ENCODE assay signal across 20 cellular contexts in the genomic region with DNA sequence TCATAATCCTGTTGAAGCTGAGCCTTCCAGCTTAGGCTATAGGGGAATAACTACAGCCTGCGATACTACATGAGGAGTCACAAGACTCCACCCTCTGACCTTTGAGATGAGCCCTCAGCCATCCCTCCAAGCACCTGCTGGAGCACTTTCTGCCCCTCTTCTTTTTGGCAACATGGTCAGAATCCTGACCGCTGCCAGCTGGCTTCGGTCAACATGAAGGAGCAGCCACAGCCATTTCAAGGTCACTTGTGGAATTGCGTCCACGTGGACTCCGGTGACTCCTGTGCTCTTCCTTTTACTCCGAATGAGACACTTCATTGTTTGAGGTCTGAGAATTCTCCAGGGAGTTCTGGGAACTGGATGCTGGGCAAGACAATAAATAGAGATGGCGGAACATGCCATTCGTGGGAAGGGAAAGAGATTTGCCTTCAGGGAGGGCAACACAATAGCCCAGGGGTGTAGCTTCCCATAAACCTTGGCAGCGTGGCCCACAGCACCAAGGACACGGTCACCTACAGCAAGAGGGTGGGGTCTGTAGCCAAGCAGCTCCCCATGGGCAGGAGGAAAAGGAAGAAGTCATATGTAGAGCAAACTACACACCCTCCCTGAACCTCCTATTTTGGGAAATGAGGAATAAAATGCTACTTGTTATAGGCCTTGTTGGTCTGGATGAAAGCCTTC.
DNase-seq lines count a peak whose midpoint lies in the region; ATAC-seq and TF ChIP-seq lines count a peak whose summit lies in the region.
"Had no signal": no experiment of that assay in that cellular context is flagged by ENCODE, and none has a peak within 500 bp of the region (broad histone marks: within the 10 kb centered on the region; RNA-seq: fewer than 3 reads in every experiment).

No MANE protein-coding gene starts in this region.

- H3K4me1 Mint-ChIP-seq in nephron = peaks cover 63% of the 10 kb centered on the region

- H3K9me3 ChIP-seq in heart right ventricle = peaks cover 0 to 4% (median 0%) of the 10 kb centered on the region in 11 donors
- H3K9me3 ChIP-seq in mammary epithelial cell (replicated peaks; ENCODE audit: insufficient read depth, low read length) = no peaks in the 10 kb centered on the region
- no peaks in the 10 kb centered on the region for H3K9me3 ChIP-seq in testis
- H3K9me3 ChIP-seq in SJCRH30 (replicated peaks) = no peaks in the 10 kb centered on the region
- H3K9me3 ChIP-seq: SJSA1 had no signal

- H3K27ac Mint-ChIP-seq in nephron = peak overlapping the region in 2 of 3 experiments; percentile 38 to 89
- H3K27ac Mint-ChIP-seq: activated CD4-positive, alpha-beta memory T cell treated with anti-CD3 and anti-CD28 coated beads, Interleukin-2, amount 10 ng/mL, durations not matched to agents 7 days and 5 days had no signal

- in situ Hi-C loops in mammary epithelial cell (cut with MboI; ENCODE audit: low sequenced_read_pairs in 2 of 2) = no loop called here
- in situ Hi-C loops in brain microvascular endothelial cell (cut with HindIII; ENCODE audit: low pct_ligation_motif_present, low sequenced_read_pairs) = no loop called here

- peak overlapping the region; percentile 7 for H2AFZ ChIP-seq in mammary epithelial cell (ENCODE audit: low read depth, low read length)

- DNase-seq in heart right ventricle (peak in 1 of 2 donors; percentile 50), cardiac septum (ENCODE audit: low spot score) (no peak), mammary epithelial cell (no peak), testis (peak; percentile 85), brain microvascular endothelial cell (no peak), cerebellar cortex (ENCODE audit: low spot score) (no peak), SJCRH30 (no peak)
- DNase-seq: activated CD4-positive, alpha-beta memory T cell treated with anti-CD3 and anti-CD28 coated beads, Interleukin-2, amount 10 ng/mL, durations not matched to agents 7 days and 5 days; activated naive CD8-positive, alpha-beta T cell treated with anti-CD3 and anti-CD28 coated beads, Interleukin-2, amount 10 ng/mL, durations not matched to agents 7 days and 5 days; dermis blood vessel endothelial cell; H7; Kasumi-1; NCI-H1092; NCI-H2081; occipital lobe; WERI-Rb-1 had no signal

- no peaks in the 10 kb centered on the region for H3K36me3 Mint-ChIP-seq in nephron (ENCODE audit: low read depth)
- H3K36me3 Mint-ChIP-seq: CD4-positive, CD25-positive, alpha-beta regulatory T cell had no signal

- BruUV-seq in mammary epithelial cell (replicated peaks; lab: Mats Ljungman, UMichigan) = no TSS peak

- TF ChIP-seq POLR2A in testis (IDR thresholded peaks at IDR 0.05) = no peak

- no peak overlapping the region for H3K4me2 ChIP-seq in mammary epithelial cell (ENCODE audit: insufficient read depth, low read depth, low read length)

- no peaks in the 10 kb centered on the region for H3K27me3 ChIP-seq in heart right ventricle
- H3K27me3 ChIP-seq in mammary epithelial cell (ENCODE audit: insufficient read depth, low read length) = no peaks in the 10 kb centered on the region
- H3K27me3 ChIP-seq in testis = no peaks in the 10 kb centered on the region
- H3K27me3 ChIP-seq in brain microvascular endothelial cell (replicated peaks) = no peaks in the 10 kb centered on the region
- no peaks in the 10 kb centered on the region for H3K27me3 ChIP-seq in SJCRH30
- H3K27me3 ChIP-seq: SJSA1 had no signal

- no peak overlapping the region for H3K4me3 Mint-ChIP-seq in nephron
- H3K4me3 Mint-ChIP-seq: activated CD4-positive, alpha-beta memory T cell treated with anti-CD3 and anti-CD28 coated beads, Interleukin-2, amount 10 ng/mL, durations not matched to agents 7 days and 5 days; activated naive CD8-positive, alpha-beta T cell treated with anti-CD3 and anti-CD28 coated beads, Interleukin-2, amount 10 ng/mL, durations not matched to agents 7 days and 5 days; CD4-positive, CD25-positive, alpha-beta regulatory T cell had no signal

- CTCF ChIA-PET in mammary epithelial cell (lab: Charles Lee; ENCODE audit: low non-redundant PET) = no interaction called here

- no peaks in the 10 kb centered on the region for H3K27me3 Mint-ChIP-seq in nephron (ENCODE audit: low read depth)
- H3K27me3 Mint-ChIP-seq: activated CD4-positive, alpha-beta memory T cell treated with anti-CD3 and anti-CD28 coated beads, Interleukin-2, amount 10 ng/mL, durations not matched to agents 7 days and 5 days; activated naive CD8-positive, alpha-beta T cell treated with anti-CD3 and anti-CD28 coated beads, Interleukin-2, amount 10 ng/mL, durations not matched to agents 7 days and 5 days; CD4-positive, CD25-positive, alpha-beta regulatory T cell had no signal

- no peaks in the 10 kb centered on the region for H3K9me3 Mint-ChIP-seq in nephron
- H3K9me3 Mint-ChIP-seq: activated CD4-positive, alpha-beta memory T cell treated with anti-CD3 and anti-CD28 coated beads, Interleukin-2, amount 10 ng/mL, durations not matched to agents 7 days and 5 days had no signal

- peaks cover 1 to 61% (median 48%) of the 10 kb centered on the region in 9 donors for H3K4me1 ChIP-seq in heart right ventricle
- peaks cover 22% of the 10 kb centered on the region for H3K4me1 ChIP-seq in mammary epithelial cell (ENCODE audit: insufficient read depth, low read length)
- H3K4me1 ChIP-seq in testis = peaks cover 34% of the 10 kb centered on the region
- peaks cover 26% of the 10 kb centered on the region for H3K4me1 ChIP-seq in SJCRH30

- ATAC-seq in heart right ventricle = peak; percentile 25 to 62 (median 52)

- WGBS in heart right ventricle, 2 donors = 38 to 47% methylated on average over 11 of the region's 11 CpGs
- WGBS in mammary epithelial cell (ENCODE audit: low coverage, missing lambda C conversion rate) = 57% methylated on average over 6 of the region's 11 CpGs
- WGBS in testis, 2 donors = 36 to 59% methylated on average over 11 of the region's 11 CpGs

- no peak overlapping the region for H3K9ac ChIP-seq in mammary epithelial cell (ENCODE audit: insufficient read depth, low read length)

- H3K36me3 ChIP-seq in heart right ventricle (no peaks in the 10 kb centered on the region), mammary epithelial cell (ENCODE audit: insufficient read depth, low read length) (no peaks in the 10 kb centered on the region), testis (ENCODE audit: low read depth, missing control alignments) (no peaks in the 10 kb centered on the region), brain microvascular endothelial cell (replicated peaks) (no peaks in the 10 kb centered on the region), SJCRH30 (no peaks in the 10 kb centered on the region)
- H3K36me3 ChIP-seq: SJSA1, WERI-Rb-1 had no signal

- no peaks in the 10 kb centered on the region for H3K79me2 ChIP-seq in mammary epithelial cell (ENCODE audit: insufficient read depth, low read length)

- no peak overlapping the region for H3K4me3 ChIP-seq in heart right ventricle
- H3K4me3 ChIP-seq in mammary epithelial cell (replicated peaks in 1 of 3; ENCODE audit: insufficient read depth in 1 of 3, low read depth in 2 of 3, low read length in 3 of 3) = no peak overlapping the region
- no peak overlapping the region for H3K4me3 ChIP-seq in testis
- H3K4me3 ChIP-seq in brain microvascular endothelial cell (ENCODE audit: low read depth, low read length) = no peak overlapping the region
- H3K4me3 ChIP-seq in SJCRH30 = no peak overlapping the region
- H3K4me3 ChIP-seq: SJSA1 had no signal

- intact Hi-C loops in heart right ventricle (cut with DNase I) = no loop called here
- intact Hi-C loops in cardiac septum (cut with DNase I) = no loop called here
- intact Hi-C loops in mammary epithelial cell (cut with micrococcal nuclease) = no loop called here
- intact Hi-C loops in testis (cut with DNase I; ENCODE audit: low total_unique reads) = no loop called here

- TF ChIP-seq CTCF in heart right ventricle (IDR thresholded peaks at IDR 0.05) (no peak), mammary epithelial cell (conservative IDR thresholded peaks at IDR 0.05 in 1 of 2, IDR thresholded peaks at IDR 0.05 in 1 of 2; ENCODE audit: extremely low read depth in 1 of 2, insufficient read depth in 1 of 2, low read depth in 1 of 2, low read length in 2 of 2) (no peak), nephron (IDR thresholded peaks at IDR 0.05; ENCODE audit: unreplicated experiment in 3 of 3) (no peak), testis (IDR thresholded peaks at IDR 0.05) (no peak), brain microvascular endothelial cell (IDR thresholded peaks at IDR 0.05; ENCODE audit: low read depth, low read length, missing control alignments) (no peak)

- H4K20me1 ChIP-seq in mammary epithelial cell (ENCODE audit: insufficient read depth, low read length) = no peaks in the 10 kb centered on the region

- H3K27ac ChIP-seq in heart right ventricle (peak overlapping the region in 9 of 10 donors; percentile 37 to 84 (median 80)), mammary epithelial cell (ENCODE audit: insufficient read depth, low read depth, low read length) (no peak overlapping the region), testis (peak overlapping the region; percentile 62 to 68), brain microvascular endothelial cell (no peak overlapping the region), SJCRH30 (no peak overlapping the region)
- H3K27ac ChIP-seq: epithelial cell of prostate, SJSA1, WERI-Rb-1 had no signal

- dilution Hi-C loops in mammary epithelial cell (cut with HindIII; ENCODE audit: low sequenced_read_pairs) = no loop called here

Comparison
In these comparisons a context has a peak if more than half of its experiments do, and no peak if none do; other contexts are left out.
1. H3K27ac ChIP-seq: peak in heart right ventricle (9 of 10) and testis (2 of 2); none in mammary epithelial cell (single experiment), brain microvascular endothelial cell (single experiment) and SJCRH30 (single experiment).